Comparison of ENCODE assay signal across 18 cellular contexts in the genomic region with DNA sequence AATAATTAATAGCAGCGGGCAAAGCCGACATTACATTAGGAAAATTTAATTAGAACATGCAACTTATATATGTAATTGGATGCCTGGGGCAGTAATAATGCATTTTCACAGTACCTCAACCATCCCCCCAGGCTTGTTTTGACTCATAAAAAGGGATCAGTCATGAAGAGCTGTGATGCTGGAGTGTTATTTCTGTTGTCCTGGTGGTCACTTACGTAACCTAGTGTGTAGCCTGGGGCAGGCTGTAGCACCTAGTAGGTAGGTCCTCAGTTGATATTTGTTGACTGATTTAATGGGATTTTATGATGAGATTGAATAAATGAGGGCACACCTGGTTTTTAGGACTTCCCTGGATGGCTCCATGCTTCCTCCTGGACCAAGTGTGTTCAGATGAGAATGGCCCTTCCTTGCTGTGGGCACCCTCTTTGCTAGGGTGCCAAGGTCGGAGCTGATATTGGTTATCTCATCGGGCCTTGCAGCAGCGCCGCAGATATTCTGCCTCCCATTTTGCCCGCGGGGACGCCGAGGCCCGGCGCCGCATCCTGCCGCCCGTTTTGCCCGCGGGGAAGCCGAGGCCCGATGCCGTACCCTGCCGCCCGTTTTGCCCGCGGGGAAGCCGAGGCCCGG.
DNase-seq lines count a peak whose midpoint lies in the region; ATAC-seq, FAIRE-seq and TF ChIP-seq lines count a peak whose summit lies in the region.
"Had no signal": no experiment of that assay in that cellular context is flagged by ENCODE, and none has a peak within 500 bp of the region (broad histone marks: within the 10 kb centered on the region; RNA-seq: fewer than 3 reads in every experiment).

No MANE protein-coding gene starts in this region.

- DNase-seq in heart left ventricle (no peak), cardiac septum (ENCODE audit: low spot score) (no peak), T-cell (no peak), keratinocyte (ENCODE audit: low read depth, low spot score) (no peak), thoracic aorta (ENCODE audit: low spot score) (no peak), HEK293T (ENCODE audit: extremely low spot score) (no peak)
- DNase-seq: activated T-cell treated with anti-CD3 and anti-CD28 coated beads for 4 hours; DND-41; effector CD8-positive, alpha-beta T cell; Kasumi-1; left colon; NCI-H2081 treated with DMSO at 0.1 percent for 48 hours; SJCRH30 had no signal

- H3K36me3 ChIP-seq in heart left ventricle (no peaks in the 10 kb centered on the region), keratinocyte (ENCODE audit: control insufficient read depth in 2 of 2, extremely low read depth in 1 of 2, insufficient read depth in 2 of 2, low read length in 2 of 2) (no peaks in the 10 kb centered on the region), thoracic aorta (no peaks in the 10 kb centered on the region)
- H3K36me3 ChIP-seq: SJCRH30 had no signal

- peak overlapping the region in 1 of 12 donors; percentile 49 for H3K27ac ChIP-seq in heart left ventricle
- no peak overlapping the region for H3K27ac ChIP-seq in keratinocyte (ENCODE audit: control insufficient read depth, insufficient read depth, low read length)
- no peak overlapping the region for H3K27ac ChIP-seq in thoracic aorta
- H3K27ac ChIP-seq: SJCRH30, VCaP had no signal

- peak overlapping the region in 9 of 12 donors; percentile 27 to 67 (median 41) for H3K4me3 ChIP-seq in heart left ventricle
- peak overlapping the region; percentile 2 to 30 (median 22) for H3K4me3 ChIP-seq in keratinocyte (ENCODE audit: control insufficient read depth in 2 of 3, extremely low read depth in 1 of 3, insufficient read depth in 2 of 3, low read depth in 1 of 3, low read length in 3 of 3)
- H3K4me3 ChIP-seq in thoracic aorta = peak overlapping the region; percentile 65
- H3K4me3 ChIP-seq: SJCRH30 had no signal

- dilution Hi-C loops in keratinocyte (cut with MboI; ENCODE audit: extremely low pct_ligation_motif_present, low sequenced_read_pairs) = no loop called here

- peaks cover 0 to 10% (median 0%) of the 10 kb centered on the region in 12 donors for H3K4me1 ChIP-seq in heart left ventricle
- no peaks in the 10 kb centered on the region for H3K4me1 ChIP-seq in keratinocyte (ENCODE audit: control insufficient read depth, extremely low read depth, insufficient read depth, low read length)
- H3K4me1 ChIP-seq in thoracic aorta (ENCODE audit: control insufficient read depth in 1 of 2, low read depth in 2 of 2) = no peaks in the 10 kb centered on the region
- H3K4me1 ChIP-seq: SJCRH30 had no signal

- H3K9me1 ChIP-seq in keratinocyte (ENCODE audit: control insufficient read depth, extremely low read depth, insufficient read depth, low read length) = no peaks in the 10 kb centered on the region

- peaks cover 12 to 28% of the 10 kb centered on the region in 2 donors for H3K27me3 Mint-ChIP-seq in T-cell

- H3K4me3 Mint-ChIP-seq in T-cell = peak overlapping the region in 2 of 3 donors; percentile 39 to 48

- intact Hi-C loops in heart left ventricle (cut with DNase I) (no loop called here), cardiac septum (cut with DNase I) (no loop called here)

- no peaks in the 10 kb centered on the region for H3K36me3 Mint-ChIP-seq in T-cell

- ATAC-seq in heart left ventricle = no peak
- no peak for ATAC-seq in T-cell (replicated peaks in 1 of 4)
- ATAC-seq in thoracic aorta (ENCODE audit: insufficient number of reproducible peaks, low FRiP score, low read depth) = no peak
- ATAC-seq in GM18505 (IDR thresholded peaks at IDR 0.05; ENCODE audit: unreplicated experiment) = no peak
- ATAC-seq in HG02973 (IDR thresholded peaks at IDR 0.05; ENCODE audit: unreplicated experiment) = no peak
- ATAC-seq: left colon had no signal

- H3K9me3 Mint-ChIP-seq in T-cell = peaks cover 0 to 3% (median 0%) of the 10 kb centered on the region in 3 donors

- H3K4me2 ChIP-seq in keratinocyte (ENCODE audit: control insufficient read depth, extremely low read depth, insufficient read depth, low read depth, low read length) = peak overlapping the region; percentile 68

- no peaks in the 10 kb centered on the region for H4K20me1 ChIP-seq in keratinocyte (ENCODE audit: control insufficient read depth, extremely low read depth, insufficient read depth, low read length)

- H3K9ac ChIP-seq in keratinocyte (ENCODE audit: control insufficient read depth, extremely low read depth, insufficient read depth, low read length) = no peak overlapping the region

- H3K9me3 ChIP-seq in heart left ventricle = no peaks in the 10 kb centered on the region
- no peaks in the 10 kb centered on the region for H3K9me3 ChIP-seq in keratinocyte (ENCODE audit: control insufficient read depth, low read depth, low read length)
- H3K9me3 ChIP-seq in thoracic aorta = no peaks in the 10 kb centered on the region
- H3K9me3 ChIP-seq: SJCRH30 had no signal

- TF ChIP-seq POLR2A in heart left ventricle (IDR thresholded peaks at IDR 0.05) (no peak), GM18505 (IDR thresholded peaks at IDR 0.05; ENCODE audit: borderline replicate concordance, extremely low read depth, insufficient read depth, insufficient read length) (no peak)

- no peak overlapping the region for H2AFZ ChIP-seq in keratinocyte (ENCODE audit: control insufficient read depth, low read length)

- CTCF ChIA-PET in T-cell (lab: Charles Lee) = no interaction called here
- CTCF ChIA-PET in HEK293T (lab: Yijun Ruan, JAX) = no interaction called here

- no peaks in the 10 kb centered on the region for H3K79me2 ChIP-seq in keratinocyte (ENCODE audit: control insufficient read depth, insufficient read depth, low read length)

- H3K27me3 ChIP-seq in heart left ventricle (peaks cover 0 to 34% (median 6%) of the 10 kb centered on the region in 9 donors), keratinocyte (ENCODE audit: control insufficient read depth, extremely low read depth, insufficient read depth, low read length) (peaks cover 60% of the 10 kb centered on the region), thoracic aorta (replicated peaks; ENCODE audit: insufficient read depth) (no peaks in the 10 kb centered on the region)

- WGBS in heart left ventricle, 4 donors = 21 to 78% (median 31%) methylated on average over 6 to 27 of the region's 27 CpGs

- no peak overlapping the region for H3K27ac Mint-ChIP-seq in T-cell

- no peak for FAIRE-seq in keratinocyte (lab: Jason Lieb, UNC)
- FAIRE-seq: GM12891, urothelium cell line had no signal

- no peak for TF ChIP-seq CTCF in heart left ventricle (IDR thresholded peaks at IDR 0.05)
- no peak for TF ChIP-seq CTCF in keratinocyte (optimal IDR thresholded peaks at IDR 0.05 in 1 of 3, IDR thresholded peaks at IDR 0.05 in 1 of 3, conservative IDR thresholded peaks at IDR 0.05 in 1 of 3; ENCODE audit: extremely low read depth in 1 of 3, insufficient read depth in 2 of 3, low read length in 3 of 3)
- TF ChIP-seq CTCF in thoracic aorta (IDR thresholded peaks at IDR 0.05) = no peak

- peaks cover 0 to 4% (median 0%) of the 10 kb centered on the region in 3 donors for H3K4me1 Mint-ChIP-seq in T-cell

- POLR2A ChIA-PET in T-cell (lab: Charles Lee) (interaction anchor here in 1 of 2 donors (0.6 kb wide), 1 partner anchor 31 kb away, joined by 3 read pairs; no protein-coding TSS in a partner anchor), HEK293T (lab: Yijun Ruan, JAX) (no interaction called here)

TF ChIP-seq in HEK293T, 16 proteins besides CTCF, POLR2A, EP300 and RAD21:
- TF ChIP-seq ZNF384 (IDR thresholded peaks at IDR 0.05) (no peak), CTBP1 (IDR thresholded peaks at IDR 0.05; ENCODE audit: borderline replicate concordance) (no peak), NFRKB (IDR thresholded peaks at IDR 0.05) (no peak)
